Comparison of ENCODE assay signal across 8 cellular contexts in genomic region chr14:102591944-102592772, GRCh38. TPM values are rescaled to one million over a fixed set of nuclear protein-coding genes. Genes with fewer than 3 reads are reported as not detected.
DNase-seq lines count a peak whose midpoint lies in the region; ATAC-seq and TF ChIP-seq lines count a peak whose summit lies in the region.

Gene RCOR1 (plus strand): TSS chr14:102592649. CDS start chr14:102592887, 238 bp downstream.

- H3K4me1 ChIP-seq in rectal smooth muscle tissue (ENCODE audit: control insufficient read depth, insufficient read depth, low read length) (peaks cover 10% of the 10 kb centered on the region), vagina (peaks cover 28% of the 10 kb centered on the region)

- in situ Hi-C loops in astrocyte of the cerebellum (cut with HindIII; ENCODE audit: low sequenced_read_pairs), result no loop called here

- no peaks in the 10 kb centered on the region for H3K27me3 ChIP-seq in rectal smooth muscle tissue (ENCODE audit: control insufficient read depth, insufficient read depth, low read length)
- H3K27me3 ChIP-seq in vagina, result no peaks in the 10 kb centered on the region

- TF ChIP-seq POLR2A in vagina (IDR thresholded peaks at IDR 0.05), result peak in 1 of 2 donors; percentile 86

- H3K36me3 ChIP-seq in rectal smooth muscle tissue (ENCODE audit: control insufficient read depth, insufficient read depth, low read length) (no peaks in the 10 kb centered on the region), vagina (no peaks in the 10 kb centered on the region)

- peak within 1 kb of the TSS; percentile 68 for H3K9ac ChIP-seq in rectal smooth muscle tissue (ENCODE audit: low read length)

- no peaks in the 10 kb centered on the region for H3K9me3 ChIP-seq in vagina

- ATAC-seq in GM18517 (IDR thresholded peaks at IDR 0.05; ENCODE audit: unreplicated experiment) (peak; percentile 71), HG03039 (IDR thresholded peaks at IDR 0.05; ENCODE audit: unreplicated experiment) (peak; percentile 61)

- intact Hi-C loops in vagina (cut with DNase I), result loop anchor here (2.0 to 5.0 kb wide), 2 partner anchors 67 to 630 kb away; partner anchors contain the start of gene DYNC1H1

- H3K27ac ChIP-seq in rectal smooth muscle tissue (ENCODE audit: low read depth, low read length) (peak within 1 kb of the TSS; percentile 97), vagina (peak within 1 kb of the TSS; percentile 98)

- peak; percentile 99 for DNase-seq in NCI-H2081 (lab: John Stamatoyannopoulos, UW)
- peak; percentile 98 for DNase-seq in T-helper 9 cell
- peak; percentile 92 for DNase-seq in astrocyte of the cerebellum (ENCODE audit: low read depth)
- peak; percentile 99 for DNase-seq in hepatic stellate cell (ENCODE audit: low spot score)
- peak; percentile 97 for DNase-seq in vagina (ENCODE audit: extremely low spot score in 2 of 2)

- H3K4me3 ChIP-seq in astrocyte of the cerebellum (ENCODE audit: low read depth, low read length), result peak within 1 kb of the TSS; percentile 91
- H3K4me3 ChIP-seq in rectal smooth muscle tissue (ENCODE audit: low read length), result peak within 1 kb of the TSS; percentile 88
- H3K4me3 ChIP-seq in vagina, result peak within 1 kb of the TSS; percentile 72 to 95

- TF ChIP-seq CTCF in astrocyte of the cerebellum (IDR thresholded peaks at IDR 0.05; ENCODE audit: low read depth, low read length, missing control alignments) (no peak), vagina (IDR thresholded peaks at IDR 0.05) (no peak)

RNA-seq across cellular contexts. Expression of gene RCOR1, which starts in this region (rescaled TPM):
- 24.3 TPM for total RNA-seq in vagina

Comparison
In these comparisons a context has a peak if more than half of its experiments do, and no peak if none do; other contexts are left out.
1. Peak in every context shown above with its lines: DNase-seq, ATAC-seq, H3K4me3 ChIP-seq and H3K27ac ChIP-seq.